In the genomic region with DNA sequence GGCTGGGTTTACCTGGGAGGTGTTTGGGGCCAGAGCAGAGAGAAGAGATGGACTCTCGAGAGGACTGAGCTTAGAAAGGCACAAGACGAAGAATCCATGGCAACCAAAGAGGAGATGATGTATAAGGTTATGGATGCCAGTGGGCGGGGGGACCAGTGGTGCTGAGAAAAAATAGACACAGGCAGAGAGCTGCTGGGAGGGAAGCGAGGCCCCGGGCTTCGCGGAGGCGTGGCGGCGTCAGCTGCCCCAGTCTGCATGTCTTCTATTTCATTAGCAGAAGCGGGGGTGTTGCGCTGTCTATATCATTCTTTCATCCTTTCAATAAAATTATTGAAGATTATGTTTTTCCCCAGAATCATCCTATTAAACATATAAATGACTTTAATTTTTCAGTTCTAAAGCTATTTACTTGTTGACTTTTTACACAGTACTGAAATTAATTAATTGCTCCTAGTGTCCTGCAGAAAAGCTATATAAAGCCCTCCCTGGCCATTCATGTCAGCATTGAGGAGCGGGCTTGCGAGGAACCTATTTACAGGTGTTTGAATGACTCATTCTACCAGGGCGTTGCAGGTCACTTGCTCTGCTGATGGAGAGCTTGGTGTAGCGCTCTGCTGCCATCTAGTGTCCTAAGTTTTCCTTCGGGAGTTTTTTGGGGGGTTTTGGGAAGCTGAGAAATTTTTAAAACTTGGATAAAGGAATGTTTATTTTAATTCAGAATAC, we compare ENCODE assay signal across 8 cellular contexts. TPM values are rescaled to one million over a fixed set of nuclear protein-coding genes. Genes with fewer than 3 reads are reported as not detected.
A peak's percentile ranks its signal among the peaks of the same experiment; 100 is the strongest.
DNase-seq lines count a peak whose midpoint lies in the region; ATAC-seq, FAIRE-seq and TF ChIP-seq lines count a peak whose summit lies in the region.

No MANE protein-coding gene starts in this region.

- no peak overlapping the region for H2BK15ac ChIP-seq in neuronal stem cell (ENCODE audit: low read length)

- no peak overlapping the region for H2AK5ac ChIP-seq in neuronal stem cell (ENCODE audit: low read depth, low read length)

- H3K4me1 Mint-ChIP-seq in activated T-cell treated with anti-CD3 and anti-CD28 coated beads, Interleukin-2, amount 50 U/mL, for 4 hours (ENCODE audit: low read depth), result peaks cover 9% of the 10 kb centered on the region

- no peak overlapping the region for H3K4me3 Mint-ChIP-seq in activated T-cell treated with anti-CD3 and anti-CD28 coated beads, Interleukin-2, amount 50 U/mL, for 4 hours

- no peak overlapping the region for H2BK120ac ChIP-seq in neuronal stem cell (ENCODE audit: low read depth, low read length)

- peak; percentile 73 for ATAC-seq in HG03460 (IDR thresholded peaks at IDR 0.05; ENCODE audit: unreplicated experiment)
- peak; percentile 80 to 82 for ATAC-seq in activated T-cell treated with anti-CD3 and anti-CD28 coated beads, Interleukin-2, amount 50 U/mL, for 4 hours
- no peak for ATAC-seq in thoracic aorta (ENCODE audit: insufficient number of reproducible peaks, low FRiP score, low read depth)

- DNase-seq in A172 (ENCODE audit: low spot score) (peak; percentile 58), GM12892 (ENCODE audit: insufficient read length) (peak; percentile 70), NT2/D1 (ENCODE audit: low read depth, low spot score) (peak; percentile 73), fibroblast of gingiva (ENCODE audit: low read depth) (peak; percentile 34), neuronal stem cell (ENCODE audit: low spot score) (peak; percentile 67), thoracic aorta (ENCODE audit: low spot score) (no peak)
- DNase-seq in activated T-cell treated with anti-CD3 and anti-CD28 coated beads, Interleukin-2, amount 50 U/mL, for 4 hours, result peak; percentile 59

- H4K91ac ChIP-seq in neuronal stem cell (ENCODE audit: low read depth, low read length, poor library complexity), result no peak overlapping the region

- peaks cover 8% of the 10 kb centered on the region for H3K36me3 ChIP-seq in NT2/D1 (ENCODE audit: insufficient read depth, insufficient read length, low read length)
- H3K36me3 ChIP-seq in neuronal stem cell (replicated peaks in 1 of 2; ENCODE audit: control insufficient read depth in 2 of 2, insufficient read depth in 2 of 2, low read length in 2 of 2), result peaks cover 6 to 24% of the 10 kb centered on the region in 2 donors
- peaks cover 7% of the 10 kb centered on the region for H3K36me3 ChIP-seq in thoracic aorta

- H2BK12ac ChIP-seq in neuronal stem cell (ENCODE audit: low read length), result no peak overlapping the region

- H3K4me3 ChIP-seq in NT2/D1 (ENCODE audit: insufficient read length, low read depth) (no peak overlapping the region), neuronal stem cell (ENCODE audit: low read length in 2 of 2) (no peak overlapping the region), thoracic aorta (no peak overlapping the region)

- no peak for TF ChIP-seq POLR2A in GM12892 (IDR thresholded peaks at IDR 0.05; ENCODE audit: low read depth, low read length)

- H3K18ac ChIP-seq in neuronal stem cell (ENCODE audit: low read length), result no peak overlapping the region

- H3K9ac ChIP-seq in NT2/D1 (ENCODE audit: insufficient read length, low read depth) (no peak overlapping the region), neuronal stem cell (ENCODE audit: low read depth, low read length, poor library complexity) (no peak overlapping the region)

- H3K14ac ChIP-seq in neuronal stem cell (ENCODE audit: low read length), result no peak overlapping the region

- peak; percentile 80 for FAIRE-seq in GM12892 (lab: Jason Lieb, UNC)

- no peaks in the 10 kb centered on the region for H3K27me3 Mint-ChIP-seq in activated T-cell treated with anti-CD3 and anti-CD28 coated beads, Interleukin-2, amount 50 U/mL, for 4 hours (ENCODE audit: low read depth)

- H3K79me1 ChIP-seq in neuronal stem cell (ENCODE audit: low read depth, low read length), result peaks cover 6% of the 10 kb centered on the region

- no peak overlapping the region for H3K23ac ChIP-seq in neuronal stem cell (ENCODE audit: low read depth, low read length, poor library complexity)

- H3K9me3 Mint-ChIP-seq in activated T-cell treated with anti-CD3 and anti-CD28 coated beads, Interleukin-2, amount 50 U/mL, for 4 hours, result no peaks in the 10 kb centered on the region

- H3K27ac ChIP-seq in neuronal stem cell (replicated peaks; ENCODE audit: low read length), result no peak overlapping the region
- no peak overlapping the region for H3K27ac ChIP-seq in thoracic aorta

- H3K9me3 ChIP-seq in NT2/D1 (ENCODE audit: insufficient read depth, low read length), result no peaks in the 10 kb centered on the region
- peaks cover 0 to 1% of the 10 kb centered on the region in 2 donors for H3K9me3 ChIP-seq in neuronal stem cell (replicated peaks in 1 of 2; ENCODE audit: control insufficient read depth in 2 of 2, insufficient read depth in 1 of 2, low read depth in 1 of 2, low read length in 2 of 2)
- no peaks in the 10 kb centered on the region for H3K9me3 ChIP-seq in thoracic aorta

- H3K4me2 ChIP-seq in neuronal stem cell (ENCODE audit: insufficient read depth, low read length, poor library complexity, severe bottlenecking), result no peak overlapping the region

- peak; percentile 71 for TF ChIP-seq CTCF in thoracic aorta (IDR thresholded peaks at IDR 0.05)

- peaks cover 8% of the 10 kb centered on the region for H3K36me3 Mint-ChIP-seq in activated T-cell treated with anti-CD3 and anti-CD28 coated beads, Interleukin-2, amount 50 U/mL, for 4 hours (ENCODE audit: insufficient read depth)

- no peak overlapping the region for H3K4ac ChIP-seq in neuronal stem cell (ENCODE audit: low read length)

- no peak overlapping the region for H2AFZ ChIP-seq in neuronal stem cell (ENCODE audit: low read length)

- H3K27me3 ChIP-seq in NT2/D1 (ENCODE audit: insufficient read depth, insufficient read length) (no peaks in the 10 kb centered on the region), neuronal stem cell (ENCODE audit: control insufficient read depth in 3 of 3, insufficient read depth in 3 of 3, low read depth in 1 of 3, low read length in 3 of 3) (no peaks in the 10 kb centered on the region), thoracic aorta (replicated peaks; ENCODE audit: insufficient read depth) (no peaks in the 10 kb centered on the region)

- no peak overlapping the region for H4K8ac ChIP-seq in neuronal stem cell (ENCODE audit: low read depth, low read length)

- WGBS in neuronal stem cell (ENCODE audit: extremely low coverage in 2 of 2, insufficient read length in 2 of 2, insufficient replicate concordance in 1 of 2), 2 donors, result no CpG with 5 or more reads among the region's 17 CpGs

- H3K4me1 ChIP-seq in NT2/D1 (ENCODE audit: insufficient read depth, insufficient read length), result no peaks in the 10 kb centered on the region
- peaks cover 0 to 3% of the 10 kb centered on the region in 2 donors for H3K4me1 ChIP-seq in neuronal stem cell (ENCODE audit: control insufficient read depth in 2 of 2, insufficient read depth in 1 of 2, low read depth in 1 of 2, low read length in 2 of 2)
- peaks cover 0 to 6% of the 10 kb centered on the region in 2 donors for H3K4me1 ChIP-seq in thoracic aorta (ENCODE audit: control insufficient read depth in 1 of 2, low read depth in 2 of 2)

- H2BK5ac ChIP-seq in neuronal stem cell (ENCODE audit: low read length), result no peak overlapping the region

RNA-seq across cellular contexts. Expression of a gene that starts 42.9 kb away (rescaled TPM):
- total RNA-seq in A172 (2014; rRNA removed; shearing (Covaris generic)), result not detected in 2 replicates
- not detected for polyA plus RNA-seq in GM12892 (2012; ENCODE audit: missing spikeins)
- total RNA-seq in activated T-cell treated with anti-CD3 and anti-CD28 coated beads, Interleukin-2, amount 50 U/mL, for 4 hours, result under 1 TPM in 2 of 3 donors, not detected in 1; 0.52 to 0.69 TPM
- polyA plus RNA-seq in neuronal stem cell (2013, experiment 1 of 2), result 2.4 TPM
- 2.2 TPM for polyA plus RNA-seq in neuronal stem cell (2013, experiment 2 of 2)
- total RNA-seq in thoracic aorta, result not detected
